Comparison of ENCODE assay signal across 10 cellular contexts in genomic region chr6:21598662-21599061, GRCh38. TPM values are rescaled to one million over a fixed set of nuclear protein-coding genes. Genes with fewer than 3 reads are reported as not detected.
DNase-seq lines count a peak whose midpoint lies in the region; TF ChIP-seq lines count a peak whose summit lies in the region.
"Had no signal": no experiment of that assay in that cellular context is flagged by ENCODE, and none has a peak within 500 bp of the region (broad histone marks: within the 10 kb centered on the region; RNA-seq: fewer than 3 reads in every experiment).

No MANE protein-coding gene starts in this region.

- peak; percentile 22 for DNase-seq in AG08396 (ENCODE audit: low spot score)
- DNase-seq in coronary artery (ENCODE audit: low spot score), result no peak
- peak; percentile 17 for DNase-seq in myocyte (ENCODE audit: low read depth)
- no peak for DNase-seq in amniotic stem cell (lab: John Stamatoyannopoulos, UW)
- no peak for DNase-seq in NCI-H2107 (lab: John Stamatoyannopoulos, UW)
- DNase-seq in caudate nucleus (lab: John Stamatoyannopoulos, UW), result no peak
- DNase-seq in SIG-M5 treated with dmso at 0.1 percent for 504 hours (lab: John Stamatoyannopoulos, UW; ENCODE audit: unreplicated experiment), result no peak
- DNase-seq: activated T-cell treated with anti-CD3 and anti-CD28 coated beads, Interleukin-2, amount 50 U/mL, for 48 hours; GDM1 had no signal

- no peaks in the 10 kb centered on the region for H3K9me3 ChIP-seq in HUES64 (ENCODE audit: insufficient read depth, low read depth, low read length)

- TF ChIP-seq CTCF in coronary artery (IDR thresholded peaks at IDR 0.05), result no peak

- H3K9ac ChIP-seq in HUES64 (ENCODE audit: low read depth, low read length), result peak overlapping the region; percentile 93

- H3K36me3 ChIP-seq in HUES64 (ENCODE audit: insufficient read depth, low read length), result peaks cover 41% of the 10 kb centered on the region

- H3K27ac ChIP-seq in HUES64 (ENCODE audit: low read depth, low read length), result peak overlapping the region; percentile 89
- no peak overlapping the region for H3K27ac ChIP-seq in coronary artery
- H3K27ac ChIP-seq in caudate nucleus (ENCODE audit: low read depth, low read length), result no peak overlapping the region

- H3K4me1 ChIP-seq in HUES64 (ENCODE audit: insufficient read depth, low read length), result peaks cover 24% of the 10 kb centered on the region

- WGBS in HUES64, result 16% methylated on average over 4 of the region's 4 CpGs

- no peaks in the 10 kb centered on the region for H3K27me3 ChIP-seq in HUES64 (ENCODE audit: insufficient read depth, low read length)

- H3K4me3 ChIP-seq in HUES64 (ENCODE audit: low read length) (peak overlapping the region; percentile 88), coronary artery (peak overlapping the region; percentile 70)

RNA-seq across cellular contexts. Expression of gene SOX4, which starts 5.1 kb away (rescaled TPM):
- 60.3 TPM for polyA plus RNA-seq in HUES64 (2013, experiment 1 of 2)
- polyA plus RNA-seq in HUES64 (2013, experiment 2 of 2), result 73.4 TPM
- 20.1 and 26.4 TPM in 2 replicates for total RNA-seq in myocyte
- polyA plus RNA-seq in myocyte (2012), result 7.8 TPM

Comparison
In these comparisons a context has a peak if more than half of its experiments do, and no peak if none do; other contexts are left out.
1. DNase-seq: peak in AG08396 (single experiment) and myocyte (single experiment); none in coronary artery (single experiment), amniotic stem cell (single experiment), NCI-H2107 (single experiment), caudate nucleus (0 of 61) and SIG-M5 treated with dmso at 0.1 percent for 504 hours (single experiment).